ENCODE assay signal across 27 cellular contexts in the genomic region with DNA sequence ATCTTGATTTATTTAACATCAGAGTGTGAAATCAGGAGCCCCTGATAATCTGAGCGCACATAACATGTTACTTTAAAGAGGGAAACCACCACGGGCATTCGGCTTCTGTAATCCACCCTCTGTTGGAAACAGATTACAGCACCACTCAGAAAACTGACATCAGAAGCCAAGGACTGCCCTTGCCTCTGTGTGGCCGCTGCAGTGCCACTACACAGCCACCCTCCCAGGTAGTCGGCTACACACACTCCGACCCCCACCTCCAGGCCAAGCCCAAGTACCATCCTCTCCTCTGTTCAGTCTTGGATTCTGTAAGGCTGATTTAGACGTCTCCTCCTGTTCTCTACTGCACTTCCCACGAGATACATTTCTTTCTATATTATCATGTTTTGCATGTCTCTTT.
"Had no signal": no experiment of that assay in that cellular context is flagged by ENCODE, and none has a peak within 500 bp of the region (broad histone marks: within the 10 kb centered on the region; RNA-seq: fewer than 3 reads in every experiment).

No MANE protein-coding gene starts in this region.

- H3K4me1 Mint-ChIP-seq: endodermal cell; mesothelial cell of epicardium; naive B cell; stimulated activated naive CD8-positive, alpha-beta T cell treated with anti-CD3 and anti-CD28 coated beads, Interleukin-15, amount 100 ng/mL, for 72 hours had no signal

- H3K36me3 Mint-ChIP-seq: mesothelial cell of epicardium, naive B cell had no signal

- H3K4me2 ChIP-seq: smooth muscle cell had no signal

- ATAC-seq: esophagus mucosa; gastrocnemius medialis; left lung; mucosa of descending colon; natural killer cell treated with Interleukin-12 subunit alpha and Interleukin-12 subunit beta and Interleukin-15 and Interleukin-18, amount 100 ng/mL, for 72 hours; sciatic nerve; stimulated activated naive CD8-positive, alpha-beta T cell treated with anti-CD3 and anti-CD28 coated beads, Interleukin-15, amount 100 ng/mL, for 72 hours had no signal

- H3K4me1 ChIP-seq: colonic mucosa, gastrocnemius medialis, left lung, suprapubic skin, vagina had no signal

- H3K4me3 Mint-ChIP-seq: dendritic cell treated with granulocyte-macrophage colony-stimulating factor and Interleukin-4, amounts not matched to agents 40 ng/mL and 50 ng/mL, for 4 days; endodermal cell; mesothelial cell of epicardium; naive B cell; natural killer cell treated with Interleukin-12 subunit alpha and Interleukin-12 subunit beta and Interleukin-15 and Interleukin-18, amount 100 ng/mL, for 72 hours; stimulated activated naive CD8-positive, alpha-beta T cell treated with anti-CD3 and anti-CD28 coated beads, Interleukin-15, amount 100 ng/mL, for 72 hours had no signal

- H3K36me3 ChIP-seq: colonic mucosa, gastrocnemius medialis, left lung, suprapubic skin, vagina had no signal

- H3K27me3 Mint-ChIP-seq: dendritic cell treated with granulocyte-macrophage colony-stimulating factor and Interleukin-4, amounts not matched to agents 40 ng/mL and 50 ng/mL, for 4 days; naive B cell; natural killer cell treated with Interleukin-12 subunit alpha and Interleukin-12 subunit beta and Interleukin-15 and Interleukin-18, amount 100 ng/mL, for 72 hours; stimulated activated naive CD8-positive, alpha-beta T cell treated with anti-CD3 and anti-CD28 coated beads, Interleukin-15, amount 100 ng/mL, for 72 hours had no signal

- H3K27ac Mint-ChIP-seq: dendritic cell treated with granulocyte-macrophage colony-stimulating factor and Interleukin-4, amounts not matched to agents 40 ng/mL and 50 ng/mL, for 4 days; endodermal cell; mesothelial cell of epicardium; naive B cell; natural killer cell treated with Interleukin-12 subunit alpha and Interleukin-12 subunit beta and Interleukin-15 and Interleukin-18, amount 100 ng/mL, for 72 hours had no signal

- H3K27me3 ChIP-seq: colonic mucosa, gastrocnemius medialis, left lung, suprapubic skin, vagina had no signal

- DNase-seq: colonic mucosa; effector CD8-positive, alpha-beta T cell; endodermal cell; foreskin fibroblast; gastrocnemius medialis; left lung; mesenchymal stem cell; mucosa of descending colon; naive B cell; nucleus accumbens; retina; stimulated activated CD4-positive, alpha-beta T cell treated with anti-CD3 and anti-CD28 coated beads, Interleukin-12 subunit alpha, Interleukin-12 subunit beta, amount 100 ng/mL, for 4 hours; stimulated activated CD4-positive, alpha-beta T cell treated with anti-CD3 and anti-CD28 coated beads, Interleukin-1b, Interleukin-23, amount 100 ng/mL, for 48 hours; stimulated activated CD4-positive, alpha-beta T cell treated with anti-CD3 and anti-CD28 coated beads, Interleukin-4, amount 100 ng/mL, for 1 hour; stimulated activated CD8-positive, alpha-beta memory T cell treated with anti-CD3 and anti-CD28 coated beads, Interleukin-4, amount 100 ng/mL, for 48 hours; stimulated activated naive CD4-positive, alpha-beta T cell; stimulated activated naive CD8-positive, alpha-beta T cell treated with anti-CD3 and anti-CD28 coated beads, Interleukin-15, amount 100 ng/mL, for 72 hours; trophoblast cell had no signal

- H3K27ac ChIP-seq: colonic mucosa, epithelial cell of prostate, gastrocnemius medialis, left lung, suprapubic skin, vagina had no signal

- H3K4me3 ChIP-seq: colonic mucosa, gastrocnemius medialis, left lung, mucosa of descending colon, smooth muscle cell, suprapubic skin, vagina had no signal
